In the genomic region with DNA sequence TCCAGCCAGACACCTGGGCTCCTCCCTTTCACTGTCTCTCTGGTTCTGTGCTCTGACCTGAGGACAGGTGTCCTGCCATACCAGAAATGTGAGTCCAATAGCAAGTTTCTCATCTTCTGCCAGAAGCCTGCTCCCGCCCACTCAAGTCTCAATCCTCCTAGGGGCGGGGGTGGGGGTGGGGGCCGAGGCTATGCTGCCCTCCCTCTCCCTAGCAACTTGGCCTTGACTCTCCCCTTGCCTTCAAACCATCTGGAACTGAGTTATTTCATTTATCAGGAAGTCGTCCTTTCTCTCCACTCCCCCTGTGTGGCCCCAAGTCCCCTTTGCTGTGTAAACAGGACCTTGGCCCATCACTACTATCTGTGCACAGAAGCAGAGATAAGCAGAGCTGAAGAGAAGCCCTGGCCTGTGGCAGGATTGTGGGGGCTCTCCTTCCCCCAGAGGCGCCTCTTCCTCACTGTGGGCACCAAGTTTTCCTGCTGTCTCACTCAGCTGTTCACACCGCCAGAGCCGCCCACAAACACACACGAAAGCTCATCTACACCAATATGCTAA, we compare ENCODE assay signal across 17 cellular contexts.
DNase-seq lines count a peak whose midpoint lies in the region; ATAC-seq and TF ChIP-seq lines count a peak whose summit lies in the region.
"Had no signal": no experiment of that assay in that cellular context is flagged by ENCODE, and none has a peak within 500 bp of the region (broad histone marks: within the 10 kb centered on the region; RNA-seq: fewer than 3 reads in every experiment).

No MANE protein-coding gene starts in this region.

- in situ Hi-C loops in GM23248 (cut with MboI): no loop called here

- H3K9me3 Mint-ChIP-seq in endodermal cell: peaks cover 12% of the 10 kb centered on the region
- H3K9me3 Mint-ChIP-seq in natural killer cell: peaks cover 0 to 2% of the 10 kb centered on the region in 2 donors

- DNase-seq in right cardiac atrium (no peak), left cardiac atrium (no peak), endodermal cell (peak; percentile 31), natural killer cell (no peak), GM23248 (no peak)
- DNase-seq: activated CD4-positive, alpha-beta T cell treated with anti-CD3 and anti-CD28 coated beads for 48 hours; caudate nucleus; Kasumi-1; mammary epithelial cell; NCI-H1436; occipital lobe; uterus had no signal

- H3K27ac ChIP-seq in right cardiac atrium (ENCODE audit: low read length) (peak overlapping the region; percentile 39), endodermal cell (ENCODE audit: low read depth, low read length) (no peak overlapping the region), GM23248 (no peak overlapping the region)
- H3K27ac ChIP-seq: HL-60, skin epidermis, uterus had no signal

- H3K36me3 ChIP-seq in endodermal cell (ENCODE audit: control insufficient read depth, insufficient read depth, low read length) (no peaks in the 10 kb centered on the region), GM23248 (ENCODE audit: low read depth) (no peaks in the 10 kb centered on the region)
- H3K36me3 ChIP-seq: uterus had no signal

- H3K9me3 ChIP-seq in right cardiac atrium (ENCODE audit: control insufficient read depth, low read length) (no peaks in the 10 kb centered on the region), endodermal cell (ENCODE audit: control insufficient read depth, low read length) (peaks cover 11% of the 10 kb centered on the region), GM23248 (ENCODE audit: low read depth) (no peaks in the 10 kb centered on the region)
- H3K9me3 ChIP-seq: uterus had no signal

- H3K9ac ChIP-seq in endodermal cell (ENCODE audit: extremely low read depth, low read length, poor library complexity, severe bottlenecking): no peak overlapping the region
- no peak overlapping the region for H3K9ac ChIP-seq in GM23248

- TF ChIP-seq CTCF in endodermal cell (conservative IDR thresholded peaks at IDR 0.05): no peak
- TF ChIP-seq CTCF in natural killer cell (IDR thresholded peaks at IDR 0.05): no peak

- 30% methylated on average over 8 of the region's 8 CpGs for WGBS in right cardiac atrium
- WGBS in endodermal cell (ENCODE audit: insufficient coverage in 1 of 2, insufficient read length in 1 of 2), 2 experiments: 83 to 85% methylated on average over 5 to 8 of the region's 8 CpGs
- 38 to 42% methylated on average over 8 of the region's 8 CpGs for WGBS in GM23248 (ENCODE audit: low coverage in 1 of 2, low lambda C conversion rate in 2 of 2, missing lambda C conversion rate in 2 of 2), 2 experiments

- H3K4me2 ChIP-seq in GM23248 (ENCODE audit: unreplicated experiment): no peak overlapping the region

- H3K27me3 Mint-ChIP-seq in endodermal cell (ENCODE audit: insufficient read depth) (peaks cover 5% of the 10 kb centered on the region), natural killer cell (ENCODE audit: low read depth in 2 of 2) (peaks cover 8 to 20% of the 10 kb centered on the region in 2 donors)

- H3K4me3 ChIP-seq in right cardiac atrium (ENCODE audit: low read length) (no peak overlapping the region), endodermal cell (ENCODE audit: low read length) (no peak overlapping the region), GM23248 (no peak overlapping the region)
- H3K4me3 ChIP-seq: skin epidermis, uterus had no signal

- H3K4me3 Mint-ChIP-seq in endodermal cell: no peak overlapping the region
- H3K4me3 Mint-ChIP-seq in natural killer cell: no peak overlapping the region

- H4K20me1 ChIP-seq in GM23248 (ENCODE audit: insufficient read depth): no peaks in the 10 kb centered on the region

- no peaks in the 10 kb centered on the region for H3K9me2 ChIP-seq in GM23248 (ENCODE audit: insufficient read depth)

- H3K27ac Mint-ChIP-seq in endodermal cell: no peak overlapping the region
- no peak overlapping the region for H3K27ac Mint-ChIP-seq in natural killer cell

- H3K4me1 Mint-ChIP-seq in endodermal cell: peaks cover 12% of the 10 kb centered on the region
- peaks cover 10 to 13% of the 10 kb centered on the region in 2 donors for H3K4me1 Mint-ChIP-seq in natural killer cell

- H3K79me2 ChIP-seq in GM23248 (ENCODE audit: insufficient read depth): peaks cover 71% of the 10 kb centered on the region

- H3K36me3 Mint-ChIP-seq in endodermal cell (ENCODE audit: low read depth): no peaks in the 10 kb centered on the region
- no peaks in the 10 kb centered on the region for H3K36me3 Mint-ChIP-seq in natural killer cell

- ATAC-seq in right cardiac atrium: no peak
- ATAC-seq in left cardiac atrium: no peak
- ATAC-seq in natural killer cell: peak in 2 of 3 donors; percentile 34 to 57
- no peak for ATAC-seq in GM21423 (IDR thresholded peaks at IDR 0.05; ENCODE audit: unreplicated experiment)
- no peak for ATAC-seq in HG02981 (IDR thresholded peaks at IDR 0.05; ENCODE audit: unreplicated experiment)
- ATAC-seq in HG02885 (IDR thresholded peaks at IDR 0.05; ENCODE audit: poor library complexity, unreplicated experiment): no peak

- H3K27me3 ChIP-seq in right cardiac atrium (ENCODE audit: control insufficient read depth, insufficient read depth) (no peaks in the 10 kb centered on the region), endodermal cell (ENCODE audit: control insufficient read depth, insufficient read depth, low read length, poor library complexity, severe bottlenecking) (peaks cover 5% of the 10 kb centered on the region), GM23248 (replicated peaks; ENCODE audit: insufficient read depth) (no peaks in the 10 kb centered on the region)
- H3K27me3 ChIP-seq: uterus had no signal

- peaks cover 18% of the 10 kb centered on the region for H3K4me1 ChIP-seq in right cardiac atrium (ENCODE audit: control insufficient read depth, insufficient read depth, low read length)
- H3K4me1 ChIP-seq in endodermal cell (ENCODE audit: control insufficient read depth, insufficient read depth, low read length): peaks cover 5% of the 10 kb centered on the region
- peaks cover 35% of the 10 kb centered on the region for H3K4me1 ChIP-seq in GM23248 (ENCODE audit: insufficient read depth)
- H3K4me1 ChIP-seq: uterus had no signal

- no peak overlapping the region for H2AFZ ChIP-seq in GM23248

- intact Hi-C loops in right cardiac atrium (cut with DNase I): no loop called here
- intact Hi-C loops in left cardiac atrium (cut with DNase I): no loop called here
- intact Hi-C loops in natural killer cell (cut with micrococcal nuclease): no loop called here

- peaks cover 29% of the 10 kb centered on the region for H3F3A ChIP-seq in GM23248 (ENCODE audit: insufficient read depth)

Comparison
In these comparisons a context has a peak if more than half of its experiments do, and no peak if none do; other contexts are left out.
1. ATAC-seq: peak in natural killer cell (2 of 3); none in right cardiac atrium (0 of 2), left cardiac atrium (0 of 2), GM21423 (single experiment), HG02981 (single experiment) and HG02885 (single experiment).